ENCODE assay signal across 15 cellular contexts in genomic region chr19:58395979-58396627, GRCh38. TPM values are rescaled to one million over a fixed set of nuclear protein-coding genes. Genes with fewer than 3 reads are reported as not detected.
DNase-seq lines count a peak whose midpoint lies in the region; ATAC-seq and TF ChIP-seq lines count a peak whose summit lies in the region.
"Had no signal": no experiment of that assay in that cellular context is flagged by ENCODE, and none has a peak within 500 bp of the region (broad histone marks: within the 10 kb centered on the region; RNA-seq: fewer than 3 reads in every experiment).

No MANE protein-coding gene starts in this region.

- DNase-seq in DMS 273 (lab: John Stamatoyannopoulos, UW; ENCODE audit: unreplicated experiment) (peak; percentile 77), DMS 273 treated with DMSO at 0.1 percent for 48 hours (lab: John Stamatoyannopoulos, UW) (no peak), PC-9 (no peak), fibroblast of lung (ENCODE audit: low read depth in 2 of 2) (no peak), retina (peak; percentile 38), NCI-H748 (lab: John Stamatoyannopoulos, UW; ENCODE audit: unreplicated experiment) (no peak)
- DNase-seq: activated CD4-positive, alpha-beta T cell treated with anti-CD3 and anti-CD28 coated beads, Interleukin-2, amount 50 U/mL, for 1 hour; GOT3; NCI-H226; tibial artery had no signal

- CTCF ChIA-PET in PC-9 (lab: Charles Lee), result no interaction called here

- H3K79me2 ChIP-seq in PC-9 (ENCODE audit: low read depth) (peaks cover 17% of the 10 kb centered on the region), fibroblast of lung (ENCODE audit: control insufficient read depth, insufficient read depth, low read length) (peaks cover 3% of the 10 kb centered on the region)

- H3F3A ChIP-seq in PC-9 (ENCODE audit: insufficient read depth, low read depth), result peaks cover 43% of the 10 kb centered on the region

- H3K27ac ChIP-seq in PC-9 (no peak overlapping the region), fibroblast of lung (ENCODE audit: insufficient read depth, low read length) (no peak overlapping the region)
- H3K27ac ChIP-seq: SK-N-MC, tibial artery had no signal

- H3K36me3 ChIP-seq in PC-9 (ENCODE audit: low read depth) (no peaks in the 10 kb centered on the region), fibroblast of lung (ENCODE audit: control insufficient read depth, insufficient read depth, low read length) (peaks cover 21% of the 10 kb centered on the region)

- H3K4me1 ChIP-seq in PC-9 (replicated peaks; ENCODE audit: insufficient read depth), result peaks cover 32% of the 10 kb centered on the region
- H3K4me1 ChIP-seq in fibroblast of lung (ENCODE audit: control insufficient read depth, extremely low read depth, insufficient read depth, low read length), result peaks cover 4% of the 10 kb centered on the region

- POLR2A ChIA-PET in PC-9 (lab: Charles Lee; ENCODE audit: unreplicated experiment), result interaction anchor here (0.7 kb wide), 1 partner anchor 61 kb away, joined by 4 read pairs; no protein-coding TSS in a partner anchor

- H4K20me1 ChIP-seq in PC-9 (ENCODE audit: insufficient read depth) (peaks cover 20% of the 10 kb centered on the region), fibroblast of lung (ENCODE audit: control insufficient read depth, extremely low read depth, insufficient read depth, low read length) (no peaks in the 10 kb centered on the region)

- intact Hi-C loops in PC-9 (cut with micrococcal nuclease; ENCODE audit: unreplicated experiment), result loop anchor here (2.0 kb wide), 1 partner anchor 15 kb away; the partner anchor contains the start of gene ZNF837

- H3K9me2 ChIP-seq in PC-9 (ENCODE audit: insufficient read depth), result no peaks in the 10 kb centered on the region

- BruUV-seq in PC-9 (replicated peaks; lab: Mats Ljungman, UMichigan), result no TSS peak

- H3K27me3 ChIP-seq in PC-9 (ENCODE audit: insufficient read depth, low read depth) (no peaks in the 10 kb centered on the region), fibroblast of lung (ENCODE audit: control insufficient read depth, insufficient read depth, low read length) (no peaks in the 10 kb centered on the region)

- TF ChIP-seq CTCF in PC-9 (conservative IDR thresholded peaks at IDR 0.05) (no peak), fibroblast of lung (conservative IDR thresholded peaks at IDR 0.05 in 1 of 2, IDR thresholded peaks at IDR 0.05 in 1 of 2; ENCODE audit: low read depth in 1 of 2, low read length in 2 of 2) (no peak)

- ATAC-seq in GM19035 (IDR thresholded peaks at IDR 0.05; ENCODE audit: unreplicated experiment) (no peak), HG03045 (IDR thresholded peaks at IDR 0.05; ENCODE audit: unreplicated experiment) (no peak)

- H2AFZ ChIP-seq in PC-9, result no peak overlapping the region
- H2AFZ ChIP-seq in fibroblast of lung (ENCODE audit: low read length), result no peak overlapping the region

- H3K4me3 ChIP-seq in PC-9 (no peak overlapping the region), fibroblast of lung (replicated peaks in 1 of 4; ENCODE audit: control extremely low read depth in 1 of 4, insufficient read depth in 1 of 4, low read depth in 3 of 4, low read length in 4 of 4) (no peak overlapping the region)
- H3K4me3 ChIP-seq: SK-N-MC, tibial artery had no signal

- H3K9ac ChIP-seq in fibroblast of lung (ENCODE audit: insufficient read depth, low read length), result no peak overlapping the region

- H3K4me2 ChIP-seq in PC-9 (peak overlapping the region; percentile 49), fibroblast of lung (ENCODE audit: extremely low read depth, insufficient read depth, low read length) (peak overlapping the region; percentile 8)

- H3K9me3 ChIP-seq in PC-9 (ENCODE audit: insufficient read depth, low read depth), result no peaks in the 10 kb centered on the region
- no peaks in the 10 kb centered on the region for H3K9me3 ChIP-seq in fibroblast of lung (ENCODE audit: control insufficient read depth, insufficient read depth, low read depth, low read length)
- H3K9me3 ChIP-seq: tibial artery had no signal

RNA-seq across cellular contexts. Expression of gene RNF225, which starts 0.6 kb away (rescaled TPM):
- 0.61 and 0.68 TPM in 2 replicates for total RNA-seq in PC-9 (2021)
- total RNA-seq in fibroblast of lung, result under 0.01 TPM in 1 of 2 replicates, not detected in the other
- not detected in 2 replicates for polyA plus RNA-seq in fibroblast of lung
- polyA plus RNA-seq in fibroblast of lung (2012), result not detected in 2 replicates
- not detected in 2 replicates for polyA minus RNA-seq in fibroblast of lung (ENCODE audit: low replicate concordance)
- total RNA-seq: A172, M059J had no signal

RNA-seq across cellular contexts. Expression of gene RPS5, which starts 9.0 kb away (rescaled TPM):
- total RNA-seq in PC-9 (2021), result 941 and 961 TPM in 2 replicates
- 2,126 and 2,800 TPM in 2 replicates for total RNA-seq in fibroblast of lung
- polyA plus RNA-seq in fibroblast of lung, result 1,173 and 1,532 TPM in 2 replicates
- 1,367 and 1,629 TPM in 2 replicates for polyA plus RNA-seq in fibroblast of lung (2012)
- 1,823 and 1,849 TPM in 2 replicates for polyA minus RNA-seq in fibroblast of lung (ENCODE audit: low replicate concordance)

RNA-seq across cellular contexts. Expression of gene ZNF584, which starts 12.3 kb away (rescaled TPM):
- total RNA-seq in PC-9 (2021) (13.5 and 18.8 TPM in 2 replicates), fibroblast of lung (16.9 and 18.8 TPM in 2 replicates)
- 11.7 and 14.6 TPM in 2 replicates for polyA plus RNA-seq in fibroblast of lung
- 9.6 and 12.0 TPM in 2 replicates for polyA plus RNA-seq in fibroblast of lung (2012)
- polyA minus RNA-seq in fibroblast of lung (ENCODE audit: low replicate concordance), result 12.5 and 19.0 TPM in 2 replicates

RNA-seq across cellular contexts. Expression of gene ZNF837, which starts 15.3 kb away (rescaled TPM):
- 3.3 and 4.1 TPM in 2 replicates for total RNA-seq in PC-9 (2021)
- total RNA-seq in fibroblast of lung, result 1.5 and 1.8 TPM in 2 replicates
- 0.18 and 0.27 TPM in 2 replicates for polyA plus RNA-seq in fibroblast of lung
- 0.90 and 0.92 TPM in 2 replicates for polyA plus RNA-seq in fibroblast of lung (2012)
- polyA minus RNA-seq in fibroblast of lung (ENCODE audit: low replicate concordance), result 0.35 TPM in 1 of 2 replicates, not detected in the other

RNA-seq across cellular contexts. Expression of gene ZNF497, which starts 33.6 kb away (rescaled TPM):
- total RNA-seq in PC-9 (2021) (7.2 and 8.6 TPM in 2 replicates), fibroblast of lung (1.5 and 2.5 TPM in 2 replicates)
- polyA plus RNA-seq in fibroblast of lung, result 0.03 and 0.05 TPM in 2 replicates
- 0.75 and 0.77 TPM in 2 replicates for polyA plus RNA-seq in fibroblast of lung (2012)
- not detected in 2 replicates for polyA minus RNA-seq in fibroblast of lung (ENCODE audit: low replicate concordance)

Comparison
In these comparisons a context has a peak if more than half of its experiments do, and no peak if none do; other contexts are left out.
1. DNase-seq: peak in DMS 273 (single experiment) and retina (single experiment); none in DMS 273 treated with DMSO at 0.1 percent for 48 hours (single experiment), PC-9 (0 of 2), fibroblast of lung (0 of 2) and NCI-H748 (single experiment).